Comparison of ENCODE assay signal across 11 cellular contexts in the genomic region with DNA sequence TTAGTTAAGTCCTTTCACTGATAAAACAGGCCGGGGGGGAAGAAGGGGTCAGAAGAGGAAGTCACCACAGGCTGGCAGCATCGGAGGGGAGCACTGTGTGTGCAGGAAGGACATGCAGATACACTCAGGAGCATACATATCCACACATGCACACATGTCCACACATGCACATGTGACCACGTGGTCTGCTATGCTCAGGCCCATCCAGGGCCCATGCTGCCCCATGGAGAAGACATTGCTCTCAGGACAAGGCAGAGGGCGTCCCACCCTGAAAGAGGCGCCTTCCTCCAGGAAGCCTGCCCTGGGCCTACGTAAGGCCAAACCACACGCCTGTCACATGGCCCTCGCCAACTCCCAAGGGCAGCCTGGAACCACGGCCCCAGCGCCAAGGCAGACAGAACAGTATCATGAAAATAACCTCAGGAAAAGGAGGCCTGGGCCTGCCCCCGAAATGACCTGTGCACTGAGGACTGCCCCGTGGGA. TPM values are rescaled to one million over a fixed set of nuclear protein-coding genes. Genes with fewer than 3 reads are reported as not detected.
DNase-seq lines count a peak whose midpoint lies in the region; ATAC-seq, FAIRE-seq and TF ChIP-seq lines count a peak whose summit lies in the region.
"Had no signal": no experiment of that assay in that cellular context is flagged by ENCODE, and none has a peak within 500 bp of the region (broad histone marks: within the 10 kb centered on the region; RNA-seq: fewer than 3 reads in every experiment).

No MANE protein-coding gene starts in this region.

- H3K4ac ChIP-seq in H1 (replicated peaks; ENCODE audit: insufficient read length, low read depth, low read length): no peak overlapping the region
- no peak overlapping the region for H3K4ac ChIP-seq in neuronal stem cell (ENCODE audit: low read length)

- WGBS in H1 (ENCODE audit: extremely low coverage in 1 of 2, insufficient coverage in 1 of 2, insufficient read length in 1 of 2, insufficient replicate concordance in 2 of 2, low coverage in 1 of 2, low lambda C conversion rate in 2 of 2, missing lambda C conversion rate in 1 of 2), 2 experiments: 86% methylated on average over 12 of the region's 12 CpGs; no CpG with 5 or more reads in 1 of the 2 experiments
- WGBS in neuronal stem cell (ENCODE audit: extremely low coverage in 2 of 2, insufficient read length in 2 of 2, insufficient replicate concordance in 1 of 2), 2 donors: no CpG with 5 or more reads among the region's 12 CpGs

- no peak for FAIRE-seq in H1 (lab: Jason Lieb, UNC)

- H3K4me3 ChIP-seq in CD8-positive, alpha-beta T cell (ENCODE audit: low read depth, low read length): no peak overlapping the region
- H3K4me3 ChIP-seq in H1 (ENCODE audit: extremely low read depth in 1 of 4, insufficient read depth in 2 of 4, low read depth in 3 of 4, low read length in 4 of 4) (no peak overlapping the region), neuronal stem cell (ENCODE audit: low read length in 2 of 2) (no peak overlapping the region), BE2C (ENCODE audit: low read depth, low read length) (no peak overlapping the region)
- H3K4me3 ChIP-seq: ovary had no signal

- TF ChIP-seq POLR2A in H1 (IDR thresholded peaks at IDR 0.05; ENCODE audit: control extremely low read depth in 1 of 2, low read depth in 2 of 2, low read length in 2 of 2): peak in 1 of 2 experiments; percentile 66; a peak in 1 of 3 replicates

- no peak for TF ChIP-seq EP300 in H1 (IDR thresholded peaks at IDR 0.05; ENCODE audit: borderline replicate concordance in 1 of 2, low read depth in 2 of 2, low read length in 2 of 2)

- no peak overlapping the region for H4K5ac ChIP-seq in H1 (ENCODE audit: insufficient read length, low read depth, low read length)

- CTCF ChIA-PET in CD8-positive, alpha-beta T cell (lab: Charles Lee): interaction anchor here (1.1 kb wide), 1 partner anchor 16 kb away, joined by 3 read pairs; the partner anchor contains the start of gene WDR1
- CTCF ChIA-PET in H1 (lab: Charles Lee; ENCODE audit: partially characterized antibody): interaction anchor here (0.7 kb wide), 1 partner anchor 12 kb away, joined by 4 read pairs; no protein-coding TSS in a partner anchor

- peaks cover 40% of the 10 kb centered on the region for H3K36me3 ChIP-seq in CD8-positive, alpha-beta T cell (ENCODE audit: insufficient read depth, low read length)
- peaks cover 25 to 72% (median 44%) of the 10 kb centered on the region in 4 experiments for H3K36me3 ChIP-seq in H1 (ENCODE audit: control insufficient read depth in 2 of 4, insufficient read depth in 4 of 4, low read length in 3 of 4)
- peaks cover 34 to 88% of the 10 kb centered on the region in 2 donors for H3K36me3 ChIP-seq in neuronal stem cell (replicated peaks in 1 of 2; ENCODE audit: control insufficient read depth in 2 of 2, insufficient read depth in 2 of 2, low read length in 2 of 2)
- peaks cover 23% of the 10 kb centered on the region for H3K36me3 ChIP-seq in BE2C
- H3K36me3 ChIP-seq: ovary had no signal

- H2BK120ac ChIP-seq in H1 (replicated peaks; ENCODE audit: low read depth, low read length) (no peak overlapping the region), neuronal stem cell (ENCODE audit: low read depth, low read length) (no peak overlapping the region)

- POLR2A ChIA-PET in CD8-positive, alpha-beta T cell (lab: Charles Lee): interaction anchor here (1.3 to 6.2 kb wide), 2 partner anchors 8 to 17 kb away, joined by 4 to 37 read pairs; partner anchors contain the start of gene WDR1
- POLR2A ChIA-PET in H1 (lab: Charles Lee; ENCODE audit: partially characterized antibody): interaction anchor here (1.3 to 14.7 kb wide), 2 partner anchors 8 to 17 kb away, joined by 9 to 197 read pairs; partner anchors contain the start of gene WDR1

- no peak for TF ChIP-seq RAD21 in H1 (IDR thresholded peaks at IDR 0.05 in 1 of 2, conservative IDR thresholded peaks at IDR 0.05 in 1 of 2; ENCODE audit: low read depth in 2 of 2, low read length in 2 of 2)

- no peaks in the 10 kb centered on the region; the same call in 1 of the 2 replicates for H3K23me2 ChIP-seq in H1 (ENCODE audit: low read depth, low read length)

- H3K23ac ChIP-seq in H1 (ENCODE audit: insufficient read length): no peak overlapping the region
- H3K23ac ChIP-seq in neuronal stem cell (ENCODE audit: low read depth, low read length, poor library complexity): peak overlapping the region; percentile 22

- H4K20me1 ChIP-seq in H1 (replicated peaks in 1 of 2; ENCODE audit: control insufficient read depth in 1 of 2, insufficient read depth in 2 of 2, low read length in 2 of 2): peaks cover 45 to 46% of the 10 kb centered on the region in 2 experiments

- peaks cover 97% of the 10 kb centered on the region for H3K4me1 ChIP-seq in CD8-positive, alpha-beta T cell (ENCODE audit: insufficient read depth, low read length)
- H3K4me1 ChIP-seq in H1 (replicated peaks in 1 of 4; ENCODE audit: control insufficient read depth in 3 of 4, insufficient read depth in 4 of 4, low read length in 3 of 4): peaks cover 0 to 22% (median 12%) of the 10 kb centered on the region in 4 experiments; a peak in 6 of 7 replicates
- H3K4me1 ChIP-seq in neuronal stem cell (ENCODE audit: control insufficient read depth in 2 of 2, insufficient read depth in 1 of 2, low read depth in 1 of 2, low read length in 2 of 2): peaks cover 29 to 48% of the 10 kb centered on the region in 2 donors
- no peaks in the 10 kb centered on the region for H3K4me1 ChIP-seq in BE2C

- peaks cover 4 to 99% of the 10 kb centered on the region in 2 experiments; a peak in 3 of 4 replicates for H3K79me2 ChIP-seq in H1 (ENCODE audit: control insufficient read depth in 1 of 2, insufficient read depth in 2 of 2, low read length in 2 of 2)

- no peak overlapping the region for H3K4me2 ChIP-seq in H1 (ENCODE audit: insufficient read depth in 1 of 2, low read depth in 2 of 2, low read length in 2 of 2)
- H3K4me2 ChIP-seq in neuronal stem cell (ENCODE audit: insufficient read depth, low read length, poor library complexity, severe bottlenecking): no peak overlapping the region

- H2BK20ac ChIP-seq in H1 (ENCODE audit: low read length): no peak overlapping the region

- H3K4me3 Mint-ChIP-seq in CD8-positive, alpha-beta T cell: peak overlapping the region; percentile 30
- H3K4me3 Mint-ChIP-seq in T-helper 1 cell treated with Interleukin-12 subunit alpha and Interleukin-12 subunit beta and Interleukin-4 antibody, amounts not matched to agents 30 μg/mL and 1 μg/mL, for 36 hours: peak overlapping the region; percentile 48

- H3K4me1 Mint-ChIP-seq in CD8-positive, alpha-beta T cell (ENCODE audit: low read depth): peaks cover 95% of the 10 kb centered on the region
- peaks cover 92% of the 10 kb centered on the region for H3K4me1 Mint-ChIP-seq in T-helper 1 cell treated with Interleukin-12 subunit alpha and Interleukin-12 subunit beta and Interleukin-4 antibody, amounts not matched to agents 30 μg/mL and 1 μg/mL, for 36 hours (ENCODE audit: low read depth)

- DNase-seq in CD8-positive, alpha-beta T cell: peak in 1 of 7 experiments; percentile 38
- DNase-seq in H1 (ENCODE audit: low read depth in 1 of 2, low spot score in 2 of 2) (no peak), neuronal stem cell (ENCODE audit: low spot score) (no peak), iPS-NIHi11 (ENCODE audit: low spot score) (no peak), BE2C (no peak), retina (no peak)
- DNase-seq: DMS53, NCI-H524 treated with DMSO at 0.1 percent for 48 hours, ovary had no signal

- H3K27ac Mint-ChIP-seq in CD8-positive, alpha-beta T cell: peak overlapping the region; percentile 87
- peak overlapping the region; percentile 79 for H3K27ac Mint-ChIP-seq in T-helper 1 cell treated with Interleukin-12 subunit alpha and Interleukin-12 subunit beta and Interleukin-4 antibody, amounts not matched to agents 30 μg/mL and 1 μg/mL, for 36 hours

- no peak overlapping the region for H2BK12ac ChIP-seq in H1 (ENCODE audit: low read depth, low read length)
- H2BK12ac ChIP-seq in neuronal stem cell (ENCODE audit: low read length): no peak overlapping the region

- H2AFZ ChIP-seq in H1 (ENCODE audit: low read length) (no peak overlapping the region), neuronal stem cell (ENCODE audit: low read length) (no peak overlapping the region)

- no peak overlapping the region for H3K14ac ChIP-seq in H1 (ENCODE audit: insufficient read length)
- H3K14ac ChIP-seq in neuronal stem cell (ENCODE audit: low read length): no peak overlapping the region

- no peaks in the 10 kb centered on the region for H3K27me3 Mint-ChIP-seq in CD8-positive, alpha-beta T cell (ENCODE audit: low read depth)
- no peaks in the 10 kb centered on the region for H3K27me3 Mint-ChIP-seq in T-helper 1 cell treated with Interleukin-12 subunit alpha and Interleukin-12 subunit beta and Interleukin-4 antibody, amounts not matched to agents 30 μg/mL and 1 μg/mL, for 36 hours (ENCODE audit: low read depth)

- H3K9ac ChIP-seq in H1 (replicated peaks in 1 of 4; ENCODE audit: extremely low read depth in 1 of 4, low read depth in 3 of 4, low read length in 3 of 4) (no peak overlapping the region), neuronal stem cell (ENCODE audit: low read depth, low read length, poor library complexity) (peak overlapping the region; percentile 38)

- H2BK15ac ChIP-seq in H1 (ENCODE audit: low read length): no peak overlapping the region
- peak overlapping the region; percentile 28 for H2BK15ac ChIP-seq in neuronal stem cell (ENCODE audit: low read length)

- no peaks in the 10 kb centered on the region for H3K27me3 ChIP-seq in CD8-positive, alpha-beta T cell (ENCODE audit: insufficient read depth, low read length)
- no peaks in the 10 kb centered on the region for H3K27me3 ChIP-seq in H1 (replicated peaks in 1 of 4; ENCODE audit: control insufficient read depth in 3 of 4, extremely low read depth in 1 of 4, insufficient read depth in 3 of 4, low read length in 3 of 4)
- no peaks in the 10 kb centered on the region for H3K27me3 ChIP-seq in neuronal stem cell (ENCODE audit: control insufficient read depth in 3 of 3, insufficient read depth in 3 of 3, low read depth in 1 of 3, low read length in 3 of 3)
- H3K27me3 ChIP-seq in BE2C: no peaks in the 10 kb centered on the region
- H3K27me3 ChIP-seq: ovary had no signal

- H3K56ac ChIP-seq in H1 (replicated peaks; ENCODE audit: insufficient read length, low read depth, low read length): no peak overlapping the region

- no peak for TF ChIP-seq CTCF in CD8-positive, alpha-beta T cell (IDR thresholded peaks at IDR 0.05)
- TF ChIP-seq CTCF in H1 (IDR thresholded peaks at IDR 0.05; ENCODE audit: control extremely low read depth in 1 of 3, insufficient read depth in 1 of 3, low read depth in 1 of 3, low read length in 3 of 3) (no peak), BE2C (IDR thresholded peaks at IDR 0.05; ENCODE audit: low read depth, low read length) (no peak)

- 0 out of 2 replicates have a peak overlapping the region, but pooled peaks have one; percentile 13 for H2BK5ac ChIP-seq in H1 (ENCODE audit: low read depth, low read length)
- H2BK5ac ChIP-seq in neuronal stem cell (ENCODE audit: low read length): peak overlapping the region; percentile 79

- intact Hi-C loops in CD8-positive, alpha-beta T cell (cut with DNase I, micrococcal nuclease): no loop called here

- H3K9me3 ChIP-seq in CD8-positive, alpha-beta T cell (ENCODE audit: low read length): no peaks in the 10 kb centered on the region
- H3K9me3 ChIP-seq in H1 (ENCODE audit: insufficient read depth in 2 of 2, low read depth in 1 of 2, low read length in 1 of 2) (no peaks in the 10 kb centered on the region), neuronal stem cell (replicated peaks in 1 of 2; ENCODE audit: control insufficient read depth in 2 of 2, insufficient read depth in 1 of 2, low read depth in 1 of 2, low read length in 2 of 2) (no peaks in the 10 kb centered on the region), BE2C (no peaks in the 10 kb centered on the region)
- H3K9me3 ChIP-seq: ovary had no signal

- peak overlapping the region; percentile 20 for H3K27ac ChIP-seq in CD8-positive, alpha-beta T cell (ENCODE audit: low read depth, low read length)
- no peak overlapping the region; the same call in 1 of the 2 replicates for H3K27ac ChIP-seq in H1 (ENCODE audit: low read depth, low read length)
- H3K27ac ChIP-seq in neuronal stem cell (replicated peaks; ENCODE audit: low read length): no peak overlapping the region
- H3K27ac ChIP-seq: ovary had no signal

- H3K79me1 ChIP-seq in H1 (ENCODE audit: low read depth, low read length) (peaks cover 38% of the 10 kb centered on the region), neuronal stem cell (ENCODE audit: low read depth, low read length) (peaks cover 17% of the 10 kb centered on the region)

- H3K18ac ChIP-seq in H1 (ENCODE audit: extremely low read depth, low read length) (peak overlapping the region; percentile 9; the same call in 1 of the 2 replicates), neuronal stem cell (ENCODE audit: low read length) (peak overlapping the region; percentile 82)

- H2AK5ac ChIP-seq in H1 (ENCODE audit: low read depth, low read length): no peak overlapping the region
- H2AK5ac ChIP-seq in neuronal stem cell (ENCODE audit: low read depth, low read length): peak overlapping the region; percentile 70

- peaks cover 94% of the 10 kb centered on the region for H3K36me3 Mint-ChIP-seq in CD8-positive, alpha-beta T cell
- peaks cover 71% of the 10 kb centered on the region for H3K36me3 Mint-ChIP-seq in T-helper 1 cell treated with Interleukin-12 subunit alpha and Interleukin-12 subunit beta and Interleukin-4 antibody, amounts not matched to agents 30 μg/mL and 1 μg/mL, for 36 hours (ENCODE audit: low read depth)

- no peak overlapping the region for H4K91ac ChIP-seq in H1 (replicated peaks; ENCODE audit: insufficient read length, low read length)
- H4K91ac ChIP-seq in neuronal stem cell (ENCODE audit: low read depth, low read length, poor library complexity): no peak overlapping the region

- no peak overlapping the region; the same call in 1 of the 2 replicates for H4K8ac ChIP-seq in H1 (ENCODE audit: extremely low read depth, insufficient read depth, low read length)
- H4K8ac ChIP-seq in neuronal stem cell (ENCODE audit: low read depth, low read length): no peak overlapping the region

- no peaks in the 10 kb centered on the region for H3K9me3 Mint-ChIP-seq in CD8-positive, alpha-beta T cell
- H3K9me3 Mint-ChIP-seq in T-helper 1 cell treated with Interleukin-12 subunit alpha and Interleukin-12 subunit beta and Interleukin-4 antibody, amounts not matched to agents 30 μg/mL and 1 μg/mL, for 36 hours: no peaks in the 10 kb centered on the region

- no peak for ATAC-seq in CD8-positive, alpha-beta T cell
- ATAC-seq in esophagus mucosa: no peak

RNA-seq across cellular contexts. Expression of gene WDR1, which starts 15.8 kb away (rescaled TPM):
- total RNA-seq in CD8-positive, alpha-beta T cell: 100 to 1,000 TPM; 220 to 224 TPM
- total RNA-seq in H1 (2021; fragmentation: NEBNext Ultra II Directional; extraction: Animal tissue kit (Norgen Biotek cat#: 25700)): 315 and 339 TPM in 2 replicates
- polyA plus RNA-seq in H1 (2011; rRNA removed): 377 and 432 TPM in 2 replicates
- polyA plus RNA-seq in H1 (2011; cell fraction: cytosol; rRNA removed): 375 TPM
- 381 TPM for polyA plus RNA-seq in H1 (2011; cell fraction: nucleus; rRNA removed)
- 213 to 348 TPM (median 304 TPM) in 4 replicates for polyA plus RNA-seq in H1 (2012, experiment 1 of 2)
- 195 TPM for polyA plus RNA-seq in H1 (2012, experiment 2 of 2)
- polyA plus RNA-seq in H1 (2013, experiment 1 of 2): 135 TPM
- 138 TPM for polyA plus RNA-seq in H1 (2013, experiment 2 of 2)
- polyA minus RNA-seq in H1 (2011; rRNA and poly(A)+ RNA removed): 264 and 269 TPM in 2 replicates
- polyA minus RNA-seq in H1 (2011; cell fraction: cytosol; rRNA and poly(A)+ RNA removed): 174 TPM
- 135 TPM for polyA minus RNA-seq in H1 (2011; cell fraction: nucleus; rRNA and poly(A)+ RNA removed)
- polyA plus RNA-seq in neuronal stem cell (2013, experiment 1 of 2): 78.8 TPM
- polyA plus RNA-seq in neuronal stem cell (2013, experiment 2 of 2): 78.7 TPM
- 253 TPM for total RNA-seq in esophagus mucosa
- polyA plus RNA-seq in BE2C (2012; ENCODE audit: insufficient read depth, insufficient read length, low read depth): 93.6 TPM
